Comparison of ENCODE assay signal across 14 cellular contexts in genomic region chr7:128366290-128366689, GRCh38. TPM values are rescaled to one million over a fixed set of nuclear protein-coding genes. Genes with fewer than 3 reads are reported as not detected.
"Had no signal": no experiment of that assay in that cellular context is flagged by ENCODE, and none has a peak within 500 bp of the region (broad histone marks: within the 10 kb centered on the region; RNA-seq: fewer than 3 reads in every experiment).

No MANE protein-coding gene starts in this region.

- H3K36me3 ChIP-seq: left ventricle myocardium inferior, transverse colon had no signal

- DNase-seq: activated CD4-positive, alpha-beta T cell treated with anti-CD3 and anti-CD28 coated beads, Interleukin-2, amount 10 ng/mL, durations not matched to agents 7 days and 5 days; activated CD4-positive, CD25-positive, alpha-beta regulatory T cell; activated CD8-positive, alpha-beta memory T cell treated with anti-CD3 and anti-CD28 coated beads for 24 hours; activated naive CD4-positive, alpha-beta T cell treated with anti-CD3 and anti-CD28 coated beads, Interleukin-2, amount 10 ng/mL, durations not matched to agents 7 days and 5 days; cortex of kidney; effector CD8-positive, alpha-beta T cell; left ventricle myocardium inferior; mesendoderm; stimulated activated naive CD4-positive, alpha-beta T cell; substantia nigra; transverse colon had no signal

- H3K9ac ChIP-seq: parathyroid adenoma had no signal

- H3K27ac ChIP-seq: left ventricle myocardium inferior, parathyroid adenoma, transverse colon had no signal

- H2AFZ ChIP-seq: parathyroid adenoma had no signal

- ATAC-seq: SK-N-SH treated with all-trans-retinoic acid at 6 μM for 48 hours had no signal

- H3K4me3 ChIP-seq: left ventricle myocardium inferior, transverse colon had no signal

- H3K9me3 ChIP-seq: left ventricle myocardium inferior, transverse colon had no signal

- H3K79me2 ChIP-seq: parathyroid adenoma had no signal

RNA-seq across cellular contexts. Expression of gene PRRT4, which starts 4.8 kb away (rescaled TPM):
- total RNA-seq: T-helper 1 cell treated with Interleukin-12 subunit alpha and Interleukin-12 subunit beta and Interleukin-4 antibody, amounts not matched to agents 30 ng/mL and 1 ng/mL, for 36 hours had no signal
